In genomic region chr7:4659551-4660286, GRCh38 we compare ENCODE assay signal across 14 cellular contexts. TPM values are rescaled to one million over a fixed set of nuclear protein-coding genes. Genes with fewer than 3 reads are reported as not detected.
DNase-seq lines count a peak whose midpoint lies in the region; ATAC-seq, FAIRE-seq and TF ChIP-seq lines count a peak whose summit lies in the region.
"Had no signal": no experiment of that assay in that cellular context is flagged by ENCODE, and none has a peak within 500 bp of the region (broad histone marks: within the 10 kb centered on the region; RNA-seq: fewer than 3 reads in every experiment).

No MANE protein-coding gene starts in this region.

- H2BK20ac ChIP-seq in H1 (ENCODE audit: low read length): no peak overlapping the region

- H3K9me3 ChIP-seq in Caco-2 (peaks cover 9% of the 10 kb centered on the region; the same call in 1 of the 2 replicates), MM.1S (replicated peaks; ENCODE audit: insufficient read depth, low read length) (no peaks in the 10 kb centered on the region), H1 (ENCODE audit: insufficient read depth in 2 of 2, low read depth in 1 of 2, low read length in 1 of 2) (peaks cover 34 to 57% of the 10 kb centered on the region in 2 experiments)
- peaks cover 0 to 6% (median 0%) of the 10 kb centered on the region in 3 experiments for H3K9me3 ChIP-seq in naive thymus-derived CD4-positive, alpha-beta T cell (ENCODE audit: control insufficient read depth in 2 of 3, low read length in 3 of 3)
- H3K9me3 ChIP-seq: suprapubic skin had no signal

- H4K91ac ChIP-seq in H1 (replicated peaks; ENCODE audit: insufficient read length, low read length): no peak overlapping the region

- H3K36me3 ChIP-seq in Caco-2 (ENCODE audit: control insufficient read depth, insufficient read depth, low read length): no peaks in the 10 kb centered on the region
- H3K36me3 ChIP-seq in MM.1S (replicated peaks; ENCODE audit: insufficient read depth, low read length): no peaks in the 10 kb centered on the region
- H3K36me3 ChIP-seq in H1 (ENCODE audit: control insufficient read depth in 2 of 4, insufficient read depth in 4 of 4, low read length in 3 of 4): no peaks in the 10 kb centered on the region
- no peaks in the 10 kb centered on the region for H3K36me3 ChIP-seq in naive thymus-derived CD4-positive, alpha-beta T cell (ENCODE audit: control insufficient read depth in 2 of 3, insufficient read depth in 3 of 3, low read length in 3 of 3)
- H3K36me3 ChIP-seq: suprapubic skin had no signal

- H4K20me1 ChIP-seq in MM.1S (ENCODE audit: insufficient read depth, low read length) (no peaks in the 10 kb centered on the region), H1 (replicated peaks in 1 of 2; ENCODE audit: control insufficient read depth in 1 of 2, insufficient read depth in 2 of 2, low read length in 2 of 2) (no peaks in the 10 kb centered on the region)

- no peaks in the 10 kb centered on the region for H3K4me1 Mint-ChIP-seq in Caco-2 (ENCODE audit: low read depth, unreplicated experiment)
- peaks cover 0 to 5% (median 5%) of the 10 kb centered on the region in 7 donors for H3K4me1 Mint-ChIP-seq in naive thymus-derived CD4-positive, alpha-beta T cell
- H3K4me1 Mint-ChIP-seq: mesothelial cell of epicardium had no signal

- H3K79me2 ChIP-seq in MM.1S (ENCODE audit: low read length) (no peaks in the 10 kb centered on the region), H1 (ENCODE audit: control insufficient read depth in 1 of 2, insufficient read depth in 2 of 2, low read length in 2 of 2) (no peaks in the 10 kb centered on the region)

- TF ChIP-seq RAD21 in H1 (IDR thresholded peaks at IDR 0.05 in 1 of 2, conservative IDR thresholded peaks at IDR 0.05 in 1 of 2; ENCODE audit: low read depth in 2 of 2, low read length in 2 of 2): no peak

- TF ChIP-seq EP300 in H1 (IDR thresholded peaks at IDR 0.05; ENCODE audit: borderline replicate concordance in 1 of 2, low read depth in 2 of 2, low read length in 2 of 2): no peak

- peaks cover 16% of the 10 kb centered on the region for H3K9me3 Mint-ChIP-seq in Caco-2 (ENCODE audit: unreplicated experiment)
- peaks cover 5 to 44% (median 24%) of the 10 kb centered on the region in 11 donors for H3K9me3 Mint-ChIP-seq in naive thymus-derived CD4-positive, alpha-beta T cell

- H3F3A ChIP-seq in MM.1S (ENCODE audit: insufficient read depth, low read length): no peaks in the 10 kb centered on the region

- no peak for TF ChIP-seq POLR2A in H1 (IDR thresholded peaks at IDR 0.05; ENCODE audit: control extremely low read depth in 1 of 2, low read depth in 2 of 2, low read length in 2 of 2)

- POLR2A ChIA-PET in Caco-2 (lab: Charles Lee) (no interaction called here), H1 (lab: Charles Lee; ENCODE audit: partially characterized antibody) (interaction anchor here (1.0 to 1.3 kb wide), 2 partner anchors 10 to 18 kb away, joined by 3 read pairs; no protein-coding TSS in a partner anchor)
- POLR2A ChIA-PET in naive thymus-derived CD4-positive, alpha-beta T cell (lab: Charles Lee): interaction anchor here (0.7 to 1.0 kb wide), 2 partner anchors 15 to 18 kb away, joined by 3 read pairs; no protein-coding TSS in a partner anchor

- H3K4me3 Mint-ChIP-seq in Caco-2 (ENCODE audit: unreplicated experiment): no peak overlapping the region
- H3K4me3 Mint-ChIP-seq in naive thymus-derived CD4-positive, alpha-beta T cell: no peak overlapping the region
- H3K4me3 Mint-ChIP-seq: mesothelial cell of epicardium had no signal

- H3K4me1 ChIP-seq in Caco-2: no peaks in the 10 kb centered on the region
- H3K4me1 ChIP-seq in MM.1S (ENCODE audit: low read length): no peaks in the 10 kb centered on the region
- H3K4me1 ChIP-seq in H1 (replicated peaks in 1 of 4; ENCODE audit: control insufficient read depth in 3 of 4, insufficient read depth in 4 of 4, low read length in 3 of 4): no peaks in the 10 kb centered on the region; a peak in 1 of 7 replicates
- no peaks in the 10 kb centered on the region for H3K4me1 ChIP-seq in naive thymus-derived CD4-positive, alpha-beta T cell (ENCODE audit: control insufficient read depth in 2 of 2, insufficient read depth in 2 of 2, low read length in 2 of 2)

- no peak overlapping the region for H3K14ac ChIP-seq in H1 (ENCODE audit: insufficient read length)

- no peaks in the 10 kb centered on the region for H3K36me3 Mint-ChIP-seq in Caco-2 (ENCODE audit: insufficient read depth, unreplicated experiment)
- H3K36me3 Mint-ChIP-seq in naive thymus-derived CD4-positive, alpha-beta T cell: peaks cover 6 to 17% (median 14%) of the 10 kb centered on the region in 5 donors
- H3K36me3 Mint-ChIP-seq: mesothelial cell of epicardium had no signal

- H3K9me2 ChIP-seq in MM.1S (replicated peaks; ENCODE audit: insufficient read depth, low read length): no peaks in the 10 kb centered on the region

- no peak overlapping the region for H4K8ac ChIP-seq in H1 (ENCODE audit: extremely low read depth, insufficient read depth, low read length)

- H3K9ac ChIP-seq in MM.1S (ENCODE audit: low read length) (no peak overlapping the region), H1 (replicated peaks in 1 of 4; ENCODE audit: extremely low read depth in 1 of 4, low read depth in 3 of 4, low read length in 3 of 4) (no peak overlapping the region)

- no peak for ATAC-seq in naive thymus-derived CD4-positive, alpha-beta T cell

- no peak overlapping the region for H3K56ac ChIP-seq in H1 (replicated peaks; ENCODE audit: insufficient read length, low read depth, low read length)

- no peak overlapping the region for H2BK15ac ChIP-seq in H1 (ENCODE audit: low read length)

- H3K4me3 ChIP-seq in Caco-2 (ENCODE audit: low read depth, low read length) (no peak overlapping the region), MM.1S (ENCODE audit: low read length) (no peak overlapping the region), H1 (ENCODE audit: extremely low read depth in 1 of 4, insufficient read depth in 2 of 4, low read depth in 3 of 4, low read length in 4 of 4) (no peak overlapping the region)
- H3K4me3 ChIP-seq in naive thymus-derived CD4-positive, alpha-beta T cell (ENCODE audit: low read length): no peak overlapping the region
- H3K4me3 ChIP-seq: suprapubic skin had no signal

- no TSS peak for BruUV-seq in Caco-2 (replicated peaks; lab: Mats Ljungman, UMichigan)

- H3K23me2 ChIP-seq in H1 (ENCODE audit: low read depth, low read length): no peaks in the 10 kb centered on the region

- no peak overlapping the region for H3K23ac ChIP-seq in H1 (ENCODE audit: insufficient read length)

- CTCF ChIA-PET in Caco-2 (lab: Charles Lee) (interaction anchor here (1.8 kb wide), 1 partner anchor 19 kb away, joined by 4 read pairs; no protein-coding TSS in a partner anchor), H1 (lab: Charles Lee; ENCODE audit: partially characterized antibody) (interaction anchor here (0.6 to 2.1 kb wide), 12 partner anchors 9 to 1060 kb away, joined by 3 to 6 read pairs (median 3); no protein-coding TSS in a partner anchor)
- CTCF ChIA-PET in naive thymus-derived CD4-positive, alpha-beta T cell (lab: Charles Lee): no interaction called here

- no peak overlapping the region for H4K5ac ChIP-seq in H1 (ENCODE audit: insufficient read length, low read depth, low read length)

- DNase-seq in DMS53 (lab: John Stamatoyannopoulos, UW): peak; percentile 47
- no peak for DNase-seq in DMS53 treated with DMSO at 0.1 percent for 48 hours (lab: John Stamatoyannopoulos, UW; ENCODE audit: unreplicated experiment)
- peak in 1 of 2 experiments; percentile 28 for DNase-seq in Caco-2
- peak; percentile 12 for DNase-seq in MM.1S
- DNase-seq in H1 (ENCODE audit: low read depth in 1 of 2, low spot score in 2 of 2): no peak
- no peak for DNase-seq in naive thymus-derived CD4-positive, alpha-beta T cell
- no peak for DNase-seq in activated CD8-positive, alpha-beta memory T cell treated with anti-CD3 and anti-CD28 coated beads, Interleukin-2, amount 50 U/mL, for 48 hours
- DNase-seq in activated effector memory CD4-positive, alpha-beta T cell treated with Interleukin-2 at 50 U/mL for 16 hours: no peak
- DNase-seq: 8988T; activated CD8-positive, alpha-beta memory T cell treated with anti-CD3 and anti-CD28 coated beads, Interleukin-2, amount 50 U/mL, for 4 hours; NK-92 treated with Interleukin-12 subunit alpha and Interleukin-12 subunit beta, amount 100 ng/mL, for 24 hours had no signal

- no peaks in the 10 kb centered on the region for H3K27me3 Mint-ChIP-seq in Caco-2 (ENCODE audit: insufficient read depth, unreplicated experiment)
- peaks cover 0 to 3% (median 0%) of the 10 kb centered on the region in 5 donors for H3K27me3 Mint-ChIP-seq in naive thymus-derived CD4-positive, alpha-beta T cell

- H2BK120ac ChIP-seq in H1 (replicated peaks; ENCODE audit: low read depth, low read length): no peak overlapping the region

- no peaks in the 10 kb centered on the region for H3K79me1 ChIP-seq in H1 (ENCODE audit: low read depth, low read length)

- no peak overlapping the region for H3K4me2 ChIP-seq in MM.1S (ENCODE audit: low read depth, low read length)
- no peak overlapping the region for H3K4me2 ChIP-seq in H1 (ENCODE audit: insufficient read depth in 1 of 2, low read depth in 2 of 2, low read length in 2 of 2)

- no peak overlapping the region for H3K27ac ChIP-seq in MM.1S (ENCODE audit: low read length)
- H3K27ac ChIP-seq in H1 (ENCODE audit: low read depth, low read length): no peak overlapping the region
- no peak overlapping the region for H3K27ac ChIP-seq in naive thymus-derived CD4-positive, alpha-beta T cell (ENCODE audit: low read depth, low read length)
- H3K27ac ChIP-seq: suprapubic skin had no signal

- H2AFZ ChIP-seq in MM.1S (ENCODE audit: low read length): no peak overlapping the region
- H2AFZ ChIP-seq in H1 (ENCODE audit: low read length): no peak overlapping the region

- TF ChIP-seq CTCF in Caco-2 (IDR thresholded peaks at IDR 0.05; ENCODE audit: insufficient read depth in 1 of 2, low read depth in 1 of 2, low read length in 1 of 2, severe bottlenecking in 1 of 2, unreplicated experiment in 1 of 2) (no peak), MM.1S (IDR thresholded peaks at IDR 0.05; ENCODE audit: low read length) (no peak), H1 (IDR thresholded peaks at IDR 0.05; ENCODE audit: control extremely low read depth in 1 of 3, insufficient read depth in 1 of 3, low read depth in 1 of 3, low read length in 3 of 3) (peak in 1 of 3 experiments; percentile 45; a peak in 1 of 4 replicates)

- no peak overlapping the region for H2BK12ac ChIP-seq in H1 (ENCODE audit: low read depth, low read length)

- no peak overlapping the region for H3K18ac ChIP-seq in H1 (ENCODE audit: extremely low read depth, low read length)

- H3K27me3 ChIP-seq in Caco-2 (replicated peaks; ENCODE audit: control insufficient read depth, insufficient read depth, low read length) (no peaks in the 10 kb centered on the region), MM.1S (replicated peaks; ENCODE audit: insufficient read depth, low read length) (no peaks in the 10 kb centered on the region), H1 (replicated peaks in 1 of 4; ENCODE audit: control insufficient read depth in 3 of 4, extremely low read depth in 1 of 4, insufficient read depth in 3 of 4, low read length in 3 of 4) (peaks cover 0 to 2% (median 0%) of the 10 kb centered on the region in 4 experiments; a peak in 2 of 7 replicates)
- H3K27me3 ChIP-seq in naive thymus-derived CD4-positive, alpha-beta T cell (ENCODE audit: control insufficient read depth in 2 of 2, insufficient read depth in 2 of 2, low read length in 2 of 2): no peaks in the 10 kb centered on the region
- H3K27me3 ChIP-seq: suprapubic skin had no signal

- intact Hi-C loops in Caco-2 (cut with micrococcal nuclease; ENCODE audit: unreplicated experiment): no loop called here
- intact Hi-C loops in naive thymus-derived CD4-positive, alpha-beta T cell (cut with micrococcal nuclease): no loop called here

- peak overlapping the region; percentile 3 for H3K27ac Mint-ChIP-seq in Caco-2 (ENCODE audit: unreplicated experiment)
- H3K27ac Mint-ChIP-seq in naive thymus-derived CD4-positive, alpha-beta T cell: no peak overlapping the region
- H3K27ac Mint-ChIP-seq: mesothelial cell of epicardium had no signal

- WGBS in H1 (ENCODE audit: extremely low coverage in 1 of 2, insufficient coverage in 1 of 2, insufficient read length in 1 of 2, insufficient replicate concordance in 2 of 2, low coverage in 1 of 2, low lambda C conversion rate in 2 of 2, missing lambda C conversion rate in 1 of 2), 2 experiments: 70% methylated on average over 2 of the region's 2 CpGs; no CpG with 5 or more reads in 1 of the 2 experiments

- H3K4ac ChIP-seq in H1 (replicated peaks; ENCODE audit: insufficient read length, low read depth, low read length): no peak overlapping the region

- no peak for FAIRE-seq in H1 (lab: Jason Lieb, UNC)
- FAIRE-seq: endothelial cell of umbilical vein had no signal

- no peak overlapping the region for H2BK5ac ChIP-seq in H1 (ENCODE audit: low read depth, low read length)

- H2AK5ac ChIP-seq in H1 (ENCODE audit: low read depth, low read length): no peak overlapping the region

RNA-seq across cellular contexts. Expression of gene FOXK1, which starts 22.4 kb away (rescaled TPM):
- total RNA-seq in Caco-2 (2022): 50.8 and 51.2 TPM in 2 replicates
- total RNA-seq in H1 (2021; fragmentation: NEBNext Ultra II Directional; extraction: Animal tissue kit (Norgen Biotek cat#: 25700)): 8.5 and 8.6 TPM in 2 replicates
- polyA plus RNA-seq in H1 (2011; rRNA removed): 2.0 and 2.5 TPM in 2 replicates
- polyA plus RNA-seq in H1 (2011; cell fraction: cytosol; rRNA removed): 1.1 TPM
- polyA plus RNA-seq in H1 (2011; cell fraction: nucleus; rRNA removed): 3.7 TPM
- polyA plus RNA-seq in H1 (2012, experiment 1 of 2): 2.4 to 3.2 TPM (median 3.1 TPM) in 4 replicates
- polyA plus RNA-seq in H1 (2012, experiment 2 of 2): 2.7 TPM
- 2.8 TPM for polyA plus RNA-seq in H1 (2013, experiment 1 of 2)
- polyA plus RNA-seq in H1 (2013, experiment 2 of 2): 2.5 TPM
- polyA minus RNA-seq in H1 (2011; rRNA and poly(A)+ RNA removed): 2.9 and 3.8 TPM in 2 replicates
- 8.0 TPM for polyA minus RNA-seq in H1 (2011; cell fraction: cytosol; rRNA and poly(A)+ RNA removed)
- 5.4 TPM for polyA minus RNA-seq in H1 (2011; cell fraction: nucleus; rRNA and poly(A)+ RNA removed)
- total RNA-seq in naive thymus-derived CD4-positive, alpha-beta T cell: 10 to 100 TPM; 37.7 to 69.0 (median 56.9) TPM
- 1 to 10 TPM; 3.6 to 6.6 TPM for polyA plus RNA-seq in naive thymus-derived CD4-positive, alpha-beta T cell

Comparison
In these comparisons a context has a peak if more than half of its experiments do, and no peak if none do; other contexts are left out.
1. DNase-seq: peak in DMS53 (single experiment) and MM.1S (single experiment); none in DMS53 treated with DMSO at 0.1 percent for 48 hours (single experiment), H1 (0 of 2), naive thymus-derived CD4-positive, alpha-beta T cell (0 of 9), activated CD8-positive, alpha-beta memory T cell treated with anti-CD3 and anti-CD28 coated beads, Interleukin-2, amount 50 U/mL, for 48 hours (single experiment) and activated effector memory CD4-positive, alpha-beta T cell treated with Interleukin-2 at 50 U/mL for 16 hours (single experiment).